Comparison of ENCODE assay signal across 8 cellular contexts in the genomic region with DNA sequence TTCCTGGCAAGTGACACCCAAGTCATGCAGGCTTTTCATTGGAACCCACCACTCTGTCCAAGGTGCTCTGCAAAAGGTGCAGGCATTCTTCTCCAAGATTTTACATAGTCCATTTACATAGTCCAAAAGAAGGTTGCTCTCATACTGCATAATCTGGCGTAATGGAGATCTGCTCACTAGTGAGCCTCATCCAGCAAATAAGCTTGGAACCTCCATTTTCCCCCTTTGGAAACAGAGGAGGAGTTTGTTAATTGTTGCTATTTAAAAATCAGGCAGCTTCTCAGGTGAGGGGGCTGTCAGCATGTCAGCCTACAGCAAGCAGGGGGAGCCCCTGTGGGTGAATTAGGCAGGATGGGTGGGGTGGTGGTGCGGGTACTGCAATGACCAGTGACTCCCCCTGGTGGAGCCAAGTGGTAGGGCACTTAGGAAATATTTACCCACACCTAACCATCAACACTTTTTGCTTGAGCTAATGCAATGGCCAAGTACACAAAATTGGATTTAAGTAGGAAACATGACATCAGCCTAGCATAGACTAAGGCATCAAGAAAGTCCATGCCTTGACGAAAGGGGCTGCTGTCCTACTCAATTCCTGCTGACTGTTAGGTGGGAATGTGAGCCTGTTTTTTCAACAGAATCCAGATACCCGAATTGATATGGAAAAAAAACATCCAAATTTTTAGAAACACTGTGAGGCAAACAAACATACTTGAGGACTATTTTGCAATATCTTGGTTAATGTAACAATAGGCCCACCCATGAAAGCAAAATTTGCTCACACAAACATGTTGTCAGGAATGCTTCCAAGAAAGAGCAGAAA.
DNase-seq lines count a peak whose midpoint lies in the region; ATAC-seq and TF ChIP-seq lines count a peak whose summit lies in the region.

No MANE protein-coding gene starts in this region.

- peak; percentile 71 to 94 (median 88) for TF ChIP-seq CTCF in dorsolateral prefrontal cortex (IDR thresholded peaks at IDR 0.05 in 54 of 56, conservative IDR thresholded peaks at IDR 0.05 in 2 of 56; ENCODE audit: low read depth in 1 of 56, partially characterized antibody in 56 of 56)
- TF ChIP-seq CTCF in lung (IDR thresholded peaks at IDR 0.05; ENCODE audit: control extremely low read depth, extremely low read depth), result peak; percentile 56

- peaks cover 4 to 13% of the 10 kb centered on the region in 2 donors for H3K4me1 ChIP-seq in lung (ENCODE audit: control insufficient read depth in 2 of 2, insufficient read depth in 2 of 2, low read length in 2 of 2)

- intact Hi-C loops in dorsolateral prefrontal cortex (cut with DNase I), result loop anchor here in 1 of 2 donors (5.0 kb wide), 1 partner anchor 37 kb away; no protein-coding TSS in a partner anchor

- no peaks in the 10 kb centered on the region for H3K27me3 ChIP-seq in dorsolateral prefrontal cortex
- H3K27me3 ChIP-seq in lung (ENCODE audit: control insufficient read depth, insufficient read depth), result no peaks in the 10 kb centered on the region

- ATAC-seq in HG02610 (IDR thresholded peaks at IDR 0.05; ENCODE audit: unreplicated experiment) (peak; percentile 65), lung (ENCODE audit: insufficient read depth, low FRiP score) (peak; percentile 74)

- WGBS in lung, 2 donors, result 55 to 60% methylated on average over 4 of the region's 4 CpGs

- no peaks in the 10 kb centered on the region for H3K9me3 ChIP-seq in lung (ENCODE audit: control insufficient read depth in 2 of 2, insufficient read depth in 1 of 2, low read length in 1 of 2)

- H3K36me3 ChIP-seq in lung (ENCODE audit: control insufficient read depth in 2 of 2, insufficient read depth in 2 of 2, low read length in 2 of 2), result no peaks in the 10 kb centered on the region

- peak; percentile 63 for DNase-seq in EH (ENCODE audit: low read depth)
- DNase-seq in NCI-H226, result peak; percentile 15
- DNase-seq in activated CD4-positive, alpha-beta T cell treated with anti-CD3 and anti-CD28 coated beads, Interleukin-2, amount 50 U/mL, for 4 hours, result peak; percentile 68 to 70
- peak in 7 of 10 donors; percentile 45 to 63 (median 52) for DNase-seq in dorsolateral prefrontal cortex
- DNase-seq in lung (ENCODE audit: low spot score), result peak; percentile 54
- DNase-seq in stimulated activated CD8-positive, alpha-beta memory T cell treated with anti-CD3 and anti-CD28 coated beads, Interleukin-15, amount 100 ng/mL, for 4 hours (ENCODE audit: low read depth in 2 of 2), result peak; percentile 43 to 50
- no peak for DNase-seq in occipital lobe (lab: John Stamatoyannopoulos, UW)

- peak overlapping the region in 12 of 59 donors; percentile 1 to 30 (median 20) for H3K27ac ChIP-seq in dorsolateral prefrontal cortex
- no peak overlapping the region for H3K27ac ChIP-seq in lung (ENCODE audit: low read depth in 1 of 2, low read length in 1 of 2)

- H3K4me3 ChIP-seq in dorsolateral prefrontal cortex, result no peak overlapping the region
- no peak overlapping the region for H3K4me3 ChIP-seq in lung
